13 cellular contexts compared by ENCODE assay signal in the genomic region with DNA sequence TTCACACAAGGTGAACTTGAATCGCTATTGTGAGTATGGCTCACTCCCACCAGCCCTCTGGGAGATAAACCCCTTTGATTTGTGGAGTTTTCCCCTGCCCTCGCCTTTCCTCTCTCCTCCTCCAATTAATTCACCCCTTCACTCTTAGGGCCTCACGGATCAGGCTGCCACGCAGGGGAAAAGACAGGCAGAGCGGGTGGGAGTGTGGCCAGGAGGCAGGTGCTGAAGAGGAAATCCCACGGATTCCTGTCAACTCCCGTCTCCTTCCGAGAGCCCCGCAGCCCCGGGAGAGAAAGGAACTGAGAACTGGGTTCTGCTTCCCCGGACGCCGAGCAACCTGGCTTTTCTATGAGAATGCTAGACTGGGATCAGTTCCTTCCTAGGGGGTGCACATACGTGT.
DNase-seq lines count a peak whose midpoint lies in the region; ATAC-seq, FAIRE-seq and TF ChIP-seq lines count a peak whose summit lies in the region.
"Had no signal": no experiment of that assay in that cellular context is flagged by ENCODE, and none has a peak within 500 bp of the region (broad histone marks: within the 10 kb centered on the region; RNA-seq: fewer than 3 reads in every experiment).

No MANE protein-coding gene starts in this region.

- no TSS peak for BruUV-seq in Calu3 (replicated peaks; lab: Mats Ljungman, UMichigan)

- H3K4me1 ChIP-seq in fibroblast of lung (ENCODE audit: control insufficient read depth, extremely low read depth, insufficient read depth, low read length) (no peaks in the 10 kb centered on the region), pancreas (peaks cover 0 to 14% (median 0%) of the 10 kb centered on the region in 3 donors)
- no peaks in the 10 kb centered on the region for H3K4me1 ChIP-seq in naive thymus-derived CD4-positive, alpha-beta T cell (ENCODE audit: control insufficient read depth in 2 of 2, insufficient read depth in 2 of 2, low read length in 2 of 2)
- H3K4me1 ChIP-seq: HAP-1 had no signal

- no peak overlapping the region for H3K9ac ChIP-seq in fibroblast of lung (ENCODE audit: insufficient read depth, low read length)

- H3K27me3 Mint-ChIP-seq in Calu3 (ENCODE audit: unreplicated experiment): peaks cover 13% of the 10 kb centered on the region
- H3K27me3 Mint-ChIP-seq in naive thymus-derived CD4-positive, alpha-beta T cell: peaks cover 2 to 32% (median 26%) of the 10 kb centered on the region in 5 donors

- no peak for TF ChIP-seq CTCF in Calu3 (IDR thresholded peaks at IDR 0.05; ENCODE audit: unreplicated experiment)
- TF ChIP-seq CTCF in fibroblast of lung (conservative IDR thresholded peaks at IDR 0.05 in 1 of 2, IDR thresholded peaks at IDR 0.05 in 1 of 2; ENCODE audit: low read depth in 1 of 2, low read length in 2 of 2): no peak
- TF ChIP-seq CTCF in pancreas (IDR thresholded peaks at IDR 0.05): no peak

- H3K36me3 ChIP-seq in fibroblast of lung (ENCODE audit: control insufficient read depth, insufficient read depth, low read length): no peaks in the 10 kb centered on the region
- H3K36me3 ChIP-seq in pancreas: no peaks in the 10 kb centered on the region
- no peaks in the 10 kb centered on the region for H3K36me3 ChIP-seq in naive thymus-derived CD4-positive, alpha-beta T cell (ENCODE audit: control insufficient read depth in 2 of 3, insufficient read depth in 3 of 3, low read length in 3 of 3)
- H3K36me3 ChIP-seq: HAP-1 had no signal

- H3K27me3 ChIP-seq in fibroblast of lung (ENCODE audit: control insufficient read depth, insufficient read depth, low read length) (peaks cover 5% of the 10 kb centered on the region), pancreas (peaks cover 0 to 14% (median 0%) of the 10 kb centered on the region in 4 donors)
- no peaks in the 10 kb centered on the region for H3K27me3 ChIP-seq in naive thymus-derived CD4-positive, alpha-beta T cell (ENCODE audit: control insufficient read depth in 2 of 2, insufficient read depth in 2 of 2, low read length in 2 of 2)

- no peak overlapping the region for H3K27ac Mint-ChIP-seq in Calu3 (ENCODE audit: unreplicated experiment)
- no peak overlapping the region for H3K27ac Mint-ChIP-seq in naive thymus-derived CD4-positive, alpha-beta T cell
- H3K27ac Mint-ChIP-seq: activated naive CD8-positive, alpha-beta T cell had no signal

- H3K4me3 ChIP-seq in fibroblast of lung (replicated peaks in 1 of 4; ENCODE audit: control extremely low read depth in 1 of 4, insufficient read depth in 1 of 4, low read depth in 3 of 4, low read length in 4 of 4) (peak overlapping the region in 1 of 4 experiments; percentile 26), pancreas (peak overlapping the region in 2 of 4 donors; percentile 9 to 29)
- no peak overlapping the region for H3K4me3 ChIP-seq in naive thymus-derived CD4-positive, alpha-beta T cell (ENCODE audit: low read length)
- H3K4me3 ChIP-seq: HAP-1 had no signal

- no peak overlapping the region for H2AFZ ChIP-seq in fibroblast of lung (ENCODE audit: low read length)

- H3K9me3 ChIP-seq in fibroblast of lung (ENCODE audit: control insufficient read depth, insufficient read depth, low read depth, low read length) (no peaks in the 10 kb centered on the region), pancreas (no peaks in the 10 kb centered on the region)
- no peaks in the 10 kb centered on the region for H3K9me3 ChIP-seq in naive thymus-derived CD4-positive, alpha-beta T cell (ENCODE audit: control insufficient read depth in 2 of 3, low read length in 3 of 3)
- H3K9me3 ChIP-seq: HAP-1 had no signal

- DNase-seq in Calu3 (peak; percentile 1), NCI-H69 (lab: John Stamatoyannopoulos, UW) (peak; percentile 95), fibroblast of lung (ENCODE audit: low read depth in 2 of 2) (peak in 1 of 2 donors; percentile 62), pancreas (peak in 2 of 6 donors; percentile 22 to 63)
- DNase-seq in naive thymus-derived CD4-positive, alpha-beta T cell: no peak
- DNase-seq: DND-41, SHP77 had no signal

- H3K9me3 Mint-ChIP-seq in Calu3 (ENCODE audit: low read depth, unreplicated experiment): peaks cover 2% of the 10 kb centered on the region
- H3K9me3 Mint-ChIP-seq in naive thymus-derived CD4-positive, alpha-beta T cell: peaks cover 0 to 5% (median 1%) of the 10 kb centered on the region in 11 donors

- POLR2A ChIA-PET in naive thymus-derived CD4-positive, alpha-beta T cell (lab: Charles Lee): no interaction called here

- WGBS in pancreas, 2 donors: 5% methylated on average over 14 of the region's 14 CpGs

- FAIRE-seq in pancreas (lab: Jason Lieb, UNC): no peak
- FAIRE-seq: endometrium had no signal

- intact Hi-C loops in Calu3 (cut with micrococcal nuclease; ENCODE audit: unreplicated experiment): no loop called here
- intact Hi-C loops in pancreas (cut with DNase I): no loop called here
- intact Hi-C loops in naive thymus-derived CD4-positive, alpha-beta T cell (cut with micrococcal nuclease): no loop called here

- ATAC-seq in pancreas (peak; percentile 35 to 71 (median 54)), GM19463 (IDR thresholded peaks at IDR 0.05; ENCODE audit: unreplicated experiment) (no peak), GM21515 (IDR thresholded peaks at IDR 0.05; ENCODE audit: unreplicated experiment) (no peak), HG03432 (IDR thresholded peaks at IDR 0.05; ENCODE audit: unreplicated experiment) (no peak)
- ATAC-seq in naive thymus-derived CD4-positive, alpha-beta T cell: no peak

- no peaks in the 10 kb centered on the region for H3K4me1 Mint-ChIP-seq in Calu3 (ENCODE audit: low read depth, unreplicated experiment)
- H3K4me1 Mint-ChIP-seq in naive thymus-derived CD4-positive, alpha-beta T cell: peaks cover 0 to 6% (median 0%) of the 10 kb centered on the region in 7 donors

- no peaks in the 10 kb centered on the region for H3K36me3 Mint-ChIP-seq in Calu3 (ENCODE audit: insufficient read depth, unreplicated experiment)
- H3K36me3 Mint-ChIP-seq in naive thymus-derived CD4-positive, alpha-beta T cell: no peaks in the 10 kb centered on the region
- H3K36me3 Mint-ChIP-seq: activated naive CD8-positive, alpha-beta T cell had no signal

- H3K27ac ChIP-seq in fibroblast of lung (ENCODE audit: insufficient read depth, low read length) (no peak overlapping the region), pancreas (no peak overlapping the region)
- no peak overlapping the region for H3K27ac ChIP-seq in naive thymus-derived CD4-positive, alpha-beta T cell (ENCODE audit: low read depth, low read length)

- no peaks in the 10 kb centered on the region for H4K20me1 ChIP-seq in fibroblast of lung (ENCODE audit: control insufficient read depth, extremely low read depth, insufficient read depth, low read length)

- no peak overlapping the region for H3K4me3 Mint-ChIP-seq in Calu3 (ENCODE audit: low read depth, unreplicated experiment)
- no peak overlapping the region for H3K4me3 Mint-ChIP-seq in naive thymus-derived CD4-positive, alpha-beta T cell
- H3K4me3 Mint-ChIP-seq: activated naive CD8-positive, alpha-beta T cell had no signal

- CTCF ChIA-PET in Calu3 (lab: Charles Lee): no interaction called here
- CTCF ChIA-PET in naive thymus-derived CD4-positive, alpha-beta T cell (lab: Charles Lee): no interaction called here

- H3K4me2 ChIP-seq in fibroblast of lung (ENCODE audit: extremely low read depth, insufficient read depth, low read length): peak overlapping the region; percentile 8

- no peaks in the 10 kb centered on the region for H3K79me2 ChIP-seq in fibroblast of lung (ENCODE audit: control insufficient read depth, insufficient read depth, low read length)

Comparison
In these comparisons a context has a peak if more than half of its experiments do, and no peak if none do; other contexts are left out.
1. DNase-seq: peak in Calu3 (single experiment) and NCI-H69 (single experiment); none in naive thymus-derived CD4-positive, alpha-beta T cell (0 of 9).
2. ATAC-seq: peak in pancreas (4 of 4); none in naive thymus-derived CD4-positive, alpha-beta T cell (single experiment), GM19463 (single experiment), GM21515 (single experiment) and HG03432 (single experiment).